In the genomic region with DNA sequence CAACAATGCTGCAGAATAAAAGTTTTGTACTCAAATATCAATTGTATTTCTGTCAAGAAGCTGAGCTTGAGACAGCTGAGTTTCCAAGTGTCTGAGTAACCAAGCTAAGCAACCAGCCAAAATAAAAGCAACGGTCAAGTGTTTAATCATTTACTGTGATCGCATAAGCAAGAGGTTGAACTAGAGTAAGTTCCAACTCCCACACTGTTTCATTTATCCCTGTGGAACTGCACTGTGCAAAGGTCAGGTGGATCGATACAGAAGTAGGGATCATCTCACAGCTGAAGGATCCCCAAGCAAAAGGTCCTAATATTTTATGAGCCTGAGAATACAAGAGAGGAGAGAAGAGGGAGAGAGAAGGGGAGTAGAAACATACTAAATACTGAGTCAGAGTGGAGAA, we compare ENCODE assay signal across 37 cellular contexts. TPM values are rescaled to one million over a fixed set of nuclear protein-coding genes. Genes with fewer than 3 reads are reported as not detected.
"Had no signal": no experiment of that assay in that cellular context is flagged by ENCODE, and none has a peak within 500 bp of the region (broad histone marks: within the 10 kb centered on the region; RNA-seq: fewer than 3 reads in every experiment).

No MANE protein-coding gene starts in this region.

- H3K9me3 ChIP-seq: adrenal gland had no signal

- H3K36me3 ChIP-seq: adrenal gland, brain microvascular endothelial cell, breast epithelium had no signal

- H3K4me1 ChIP-seq: adrenal gland, body of pancreas, breast epithelium had no signal

- ATAC-seq: activated CD8-positive, alpha-beta T cell treated with anti-CD3 and anti-CD28 coated beads for 36 hours; activated naive CD4-positive, alpha-beta T cell treated with anti-CD3 and anti-CD28 coated beads, Interleukin-2, amount 50 U/mL, for 72 hours; activated T-cell treated with anti-CD3 and anti-CD28 coated beads, Interleukin-2, amount 50 U/mL, for 4 hours; activated T-cell treated with anti-CD3 and anti-CD28 coated beads, Interleukin-2, amount 50 U/mL, for 72 hours; activated T-helper 17 cell treated with anti-CD3 and anti-CD28 coated beads, Interleukin-2, amount 50 U/mL, for 72 hours; body of pancreas had no signal

- H3K27me3 ChIP-seq: adrenal gland, body of pancreas, brain microvascular endothelial cell, breast epithelium had no signal

- H3K4me3 ChIP-seq: adrenal gland, body of pancreas, breast epithelium had no signal

- FAIRE-seq: astrocyte, TTC549 had no signal

- H3K27ac ChIP-seq: adrenal gland, body of pancreas, brain microvascular endothelial cell, breast epithelium, VCaP had no signal

- DNase-seq: activated B cell treated with CpG ODN at 0.5 μM for 24 hours; activated CD4-positive, alpha-beta memory T cell treated with anti-CD3 and anti-CD28 coated beads for 36 hours; activated CD4-positive, alpha-beta T cell treated with anti-CD3 and anti-CD28 coated beads for 4 hours; activated CD4-positive, alpha-beta T cell treated with anti-CD3 and anti-CD28 coated beads, Interleukin-2, amount 10 ng/mL, durations not matched to agents 24 days and 14 days; activated CD4-positive, alpha-beta T cell treated with anti-CD3 and anti-CD28 coated beads, Interleukin-2, amount 50 U/mL, for 1 hour; activated CD4-positive, alpha-beta T cell treated with anti-CD3 and anti-CD28 coated beads, Interleukin-2, amount 50 U/mL, for 4 hours; activated CD4-positive, CD25-positive, alpha-beta regulatory T cell treated with anti-CD3 and anti-CD28 coated beads, Interleukin-2, amount 50 U/mL, for 72 hours; activated CD8-positive, alpha-beta memory T cell treated with anti-CD3 and anti-CD28 coated beads, Interleukin-2, amount 50 U/mL, for 4 hours; activated CD8-positive, alpha-beta T cell treated with anti-CD3 and anti-CD28 coated beads for 36 hours; activated effector memory CD4-positive, alpha-beta T cell treated with anti-CD3 and anti-CD28 coated beads, Interleukin-2, amount 50 U/mL, for 16 hours; activated gamma-delta T cell treated with Interleukin-2 at 50 U/mL for 16 hours; activated naive CD4-positive, alpha-beta T cell; activated naive CD4-positive, alpha-beta T cell treated with anti-CD3 and anti-CD28 coated beads for 36 hours; activated naive CD4-positive, alpha-beta T cell treated with anti-CD3 and anti-CD28 coated beads, Interleukin-2, amount 50 U/mL, for 16 hours; activated naive CD8-positive, alpha-beta T cell treated with anti-CD3 and anti-CD28 coated beads for 36 hours; activated T-cell treated with anti-CD3 and anti-CD28 coated beads for 4 hours; activated T-cell treated with anti-CD3 and anti-CD28 coated beads, Interleukin-2, amount 50 U/mL, for 1 hour; activated T-cell treated with anti-CD3 and anti-CD28 coated beads, Interleukin-2, amount 50 U/mL, for 4 hours; activated T-cell treated with anti-CD3 and anti-CD28 coated beads, Interleukin-2, amount 50 U/mL, for 72 hours; adrenal gland; amniotic stem cell; aorta; body of pancreas; brain microvascular endothelial cell; central memory CD4-positive, alpha-beta T cell; T-helper 1 cell; T-helper 2 cell; T-helper 9 cell had no signal

RNA-seq across cellular contexts. Expression of a gene that starts 21.4 kb away (rescaled TPM):
- total RNA-seq: activated B cell treated with CpG ODN at 0.5 μM for 24 hours; activated CD4-positive, alpha-beta memory T cell treated with anti-CD3 and anti-CD28 coated beads for 36 hours; activated CD4-positive, alpha-beta T cell treated with anti-CD3 and anti-CD28 coated beads, Interleukin-2, amount 10 ng/mL, durations not matched to agents 24 days and 14 days; activated CD8-positive, alpha-beta memory T cell treated with anti-CD3 and anti-CD28 coated beads for 36 hours; activated CD8-positive, alpha-beta T cell treated with anti-CD3 and anti-CD28 coated beads for 36 hours; activated naive CD4-positive, alpha-beta T cell treated with anti-CD3 and anti-CD28 coated beads for 36 hours; activated naive CD4-positive, alpha-beta T cell treated with anti-CD3 and anti-CD28 coated beads, Interleukin-2, amount 50 U/mL, for 72 hours; activated naive CD8-positive, alpha-beta T cell treated with anti-CD3 and anti-CD28 coated beads for 36 hours; activated T-cell treated with anti-CD3 and anti-CD28 coated beads, Interleukin-2, amount 50 U/mL, for 4 hours; activated T-cell treated with anti-CD3 and anti-CD28 coated beads, Interleukin-2, amount 50 U/mL, for 72 hours; activated T-helper 1 cell treated with anti-CD3 and anti-CD28 coated beads, Interleukin-12 subunit alpha, Interleukin-12 subunit beta, Interleukin-2, Interleukin-4 antibody, amounts not matched to agents 30 ng/mL and 10 ng/mL and 1 ng/mL, durations not matched to agents 14 hours and 24 hours and 36 hours; activated T-helper 17 cell treated with anti-CD3 and anti-CD28 coated beads, Interleukin-2, amount 50 U/mL, for 72 hours; adrenal gland; aorta; astrocyte; body of pancreas; breast epithelium; cardiac septum had no signal
- polyA plus RNA-seq: adrenal gland, aorta had no signal

RNA-seq across cellular contexts. Expression of a gene that starts 35.0 kb away (rescaled TPM):
- total RNA-seq: activated B cell treated with CpG ODN at 0.5 μM for 24 hours; activated CD4-positive, alpha-beta memory T cell treated with anti-CD3 and anti-CD28 coated beads for 36 hours; activated CD4-positive, alpha-beta T cell treated with anti-CD3 and anti-CD28 coated beads, Interleukin-2, amount 10 ng/mL, durations not matched to agents 24 days and 14 days; activated CD8-positive, alpha-beta memory T cell treated with anti-CD3 and anti-CD28 coated beads for 36 hours; activated CD8-positive, alpha-beta T cell treated with anti-CD3 and anti-CD28 coated beads for 36 hours; activated naive CD4-positive, alpha-beta T cell treated with anti-CD3 and anti-CD28 coated beads for 36 hours; activated naive CD4-positive, alpha-beta T cell treated with anti-CD3 and anti-CD28 coated beads, Interleukin-2, amount 50 U/mL, for 72 hours; activated naive CD8-positive, alpha-beta T cell treated with anti-CD3 and anti-CD28 coated beads for 36 hours; activated T-cell treated with anti-CD3 and anti-CD28 coated beads, Interleukin-2, amount 50 U/mL, for 4 hours; activated T-cell treated with anti-CD3 and anti-CD28 coated beads, Interleukin-2, amount 50 U/mL, for 72 hours; activated T-helper 1 cell treated with anti-CD3 and anti-CD28 coated beads, Interleukin-12 subunit alpha, Interleukin-12 subunit beta, Interleukin-2, Interleukin-4 antibody, amounts not matched to agents 30 ng/mL and 10 ng/mL and 1 ng/mL, durations not matched to agents 14 hours and 24 hours and 36 hours; activated T-helper 17 cell treated with anti-CD3 and anti-CD28 coated beads, Interleukin-2, amount 50 U/mL, for 72 hours; adrenal gland; aorta; astrocyte; body of pancreas; breast epithelium; cardiac septum had no signal
- polyA plus RNA-seq: adrenal gland, aorta had no signal

RNA-seq across cellular contexts. Expression of a gene that starts 38.8 kb away (rescaled TPM):
- total RNA-seq: activated B cell treated with CpG ODN at 0.5 μM for 24 hours had no signal

RNA-seq across cellular contexts. Expression of a gene that starts 58.3 kb away (rescaled TPM):
- total RNA-seq: activated B cell treated with CpG ODN at 0.5 μM for 24 hours; activated CD4-positive, alpha-beta memory T cell treated with anti-CD3 and anti-CD28 coated beads for 36 hours; activated CD4-positive, alpha-beta T cell treated with anti-CD3 and anti-CD28 coated beads, Interleukin-2, amount 10 ng/mL, durations not matched to agents 24 days and 14 days; activated CD8-positive, alpha-beta memory T cell treated with anti-CD3 and anti-CD28 coated beads for 36 hours; activated CD8-positive, alpha-beta T cell treated with anti-CD3 and anti-CD28 coated beads for 36 hours; activated naive CD4-positive, alpha-beta T cell treated with anti-CD3 and anti-CD28 coated beads for 36 hours; activated naive CD4-positive, alpha-beta T cell treated with anti-CD3 and anti-CD28 coated beads, Interleukin-2, amount 50 U/mL, for 72 hours; activated naive CD8-positive, alpha-beta T cell treated with anti-CD3 and anti-CD28 coated beads for 36 hours; activated T-cell treated with anti-CD3 and anti-CD28 coated beads, Interleukin-2, amount 50 U/mL, for 4 hours; activated T-cell treated with anti-CD3 and anti-CD28 coated beads, Interleukin-2, amount 50 U/mL, for 72 hours; activated T-helper 1 cell treated with anti-CD3 and anti-CD28 coated beads, Interleukin-12 subunit alpha, Interleukin-12 subunit beta, Interleukin-2, Interleukin-4 antibody, amounts not matched to agents 30 ng/mL and 10 ng/mL and 1 ng/mL, durations not matched to agents 14 hours and 24 hours and 36 hours; activated T-helper 17 cell treated with anti-CD3 and anti-CD28 coated beads, Interleukin-2, amount 50 U/mL, for 72 hours; adrenal gland; aorta; astrocyte; body of pancreas; breast epithelium; cardiac septum had no signal
- polyA plus RNA-seq: adrenal gland, aorta had no signal
